ENCODE assay signal across 33 cellular contexts in the genomic region with DNA sequence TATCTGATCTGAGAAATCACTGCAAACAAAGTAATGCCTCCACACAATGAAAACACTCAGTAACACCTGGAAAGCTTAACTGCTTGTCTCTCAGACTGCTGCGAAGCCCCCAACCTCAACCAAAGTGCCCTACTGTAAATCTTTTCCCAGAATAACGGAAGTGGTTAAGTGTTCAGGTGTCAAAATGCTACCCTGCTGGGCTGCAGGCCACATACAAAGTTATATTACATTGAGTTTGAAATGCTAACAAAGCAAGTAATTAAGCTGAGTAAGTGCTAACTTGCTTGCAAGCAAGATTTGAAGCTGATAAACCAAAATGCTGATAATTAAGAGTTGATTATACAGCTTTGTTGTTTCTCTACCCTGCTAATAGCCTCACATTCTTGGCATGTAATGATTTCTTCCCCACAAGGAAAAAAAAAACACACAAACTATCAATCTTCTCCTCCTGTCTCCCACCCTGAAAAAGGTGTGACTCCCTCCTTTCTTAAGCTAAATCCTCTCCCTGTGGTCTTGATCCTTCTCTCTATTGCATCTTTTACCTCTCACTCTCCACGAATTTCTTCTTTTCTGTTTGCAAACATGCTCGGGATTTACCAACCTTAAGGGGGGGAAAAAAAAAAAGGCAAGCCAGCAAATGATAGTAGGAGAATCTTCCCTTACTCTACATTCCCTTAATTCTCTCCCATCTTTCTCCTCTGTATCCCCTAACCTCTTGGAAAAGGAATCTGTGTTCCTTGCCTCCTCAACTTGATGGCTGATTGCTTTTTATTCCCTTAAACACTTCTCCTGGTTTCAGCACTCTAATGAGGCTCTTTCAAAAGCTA.
DNase-seq lines count a peak whose midpoint lies in the region; ATAC-seq, FAIRE-seq and TF ChIP-seq lines count a peak whose summit lies in the region.
"Had no signal": no experiment of that assay in that cellular context is flagged by ENCODE, and none has a peak within 500 bp of the region (broad histone marks: within the 10 kb centered on the region; RNA-seq: fewer than 3 reads in every experiment).

No MANE protein-coding gene starts in this region.

- in situ Hi-C loops in GM12878 (cut with MboI), result no loop called here

- H4K20me1 ChIP-seq in GM12878 (ENCODE audit: control insufficient read depth, insufficient read depth), result no peaks in the 10 kb centered on the region

- no peak overlapping the region for H3K27ac ChIP-seq in GM12878 (ENCODE audit: control insufficient read depth, insufficient read depth)
- H3K27ac ChIP-seq: A549, GM23248, left ventricle myocardium inferior, ovary, right atrium auricular region, thoracic aorta, vagina had no signal

- no peak overlapping the region for H3K4me2 ChIP-seq in GM12878 (ENCODE audit: control insufficient read depth, insufficient read depth)
- H3K4me2 ChIP-seq: A549 had no signal

- no peak for TF ChIP-seq EP300 in GM12878 (IDR thresholded peaks at IDR 0.05; ENCODE audit: borderline replicate concordance in 1 of 2, control insufficient read depth in 1 of 2, low read depth in 2 of 2, low read length in 2 of 2)

- no peak for TF ChIP-seq CTCF in GM12878 (IDR thresholded peaks at IDR 0.05 in 2 of 3, conservative IDR thresholded peaks at IDR 0.05 in 1 of 3; ENCODE audit: control insufficient read depth in 2 of 3, extremely low read depth in 1 of 3, insufficient read depth in 1 of 3, low read depth in 3 of 3, low read length in 3 of 3)
- TF ChIP-seq CTCF in glutamatergic neuron (IDR thresholded peaks at IDR 0.05; ENCODE audit: partially characterized antibody, unreplicated experiment), result no peak
- no peak for TF ChIP-seq CTCF in GM10266 (IDR thresholded peaks at IDR 0.05; ENCODE audit: control insufficient read depth, insufficient read depth, low read depth, missing control alignments)

- H3K27me3 ChIP-seq in GM12878 (replicated peaks in 1 of 2; ENCODE audit: control insufficient read depth in 2 of 2, insufficient read depth in 2 of 2, low read length in 1 of 2), result no peaks in the 10 kb centered on the region
- H3K27me3 ChIP-seq: ovary, right atrium auricular region, vagina had no signal

- H3K4me3 ChIP-seq in GM12878, result no peak overlapping the region
- H3K4me3 ChIP-seq: A549, GM23248, left ventricle myocardium inferior, ovary, right atrium auricular region, thoracic aorta, vagina had no signal

- no peak for TF ChIP-seq POLR2A in GM12878 (IDR thresholded peaks at IDR 0.05; ENCODE audit: low read depth, low read length)

- no peak overlapping the region for H3K27ac Mint-ChIP-seq in glutamatergic neuron (ENCODE audit: unreplicated experiment)
- H3K27ac Mint-ChIP-seq: activated CD4-positive, alpha-beta memory T cell treated with anti-CD3 and anti-CD28 coated beads, Interleukin-2, amount 10 ng/mL, durations not matched to agents 7 days and 5 days; CD8-positive, alpha-beta T cell; immature natural killer cell; mesothelial cell of epicardium; natural killer cell had no signal

- TF ChIP-seq RAD21 in GM12878 (IDR thresholded peaks at IDR 0.05; ENCODE audit: insufficient read depth, low read depth, low read length), result no peak

- POLR2A ChIA-PET in GM12878 (lab: Charles Lee), result interaction anchor here (0.7 kb wide), 1 partner anchor 1413 kb away, joined by 3 read pairs; no protein-coding TSS in a partner anchor

- CTCF ChIA-PET in GM12878 (lab: Yijun Ruan, JAX), result interaction anchor here (0.9 to 11.4 kb wide), 12 partner anchors 34 to 289 kb away, joined by 3 to 156 read pairs (median 4); no protein-coding TSS in a partner anchor

- H3K4me1 ChIP-seq in GM12878 (ENCODE audit: control insufficient read depth, insufficient read depth, low read length), result no peaks in the 10 kb centered on the region
- H3K4me1 ChIP-seq: A549, right atrium auricular region, vagina had no signal

- no peaks in the 10 kb centered on the region for H3K9me3 ChIP-seq in GM12878 (replicated peaks; ENCODE audit: control insufficient read depth, insufficient read depth, low read length)
- H3K9me3 ChIP-seq: A549, left ventricle myocardium inferior, ovary, right atrium auricular region, thoracic aorta, vagina had no signal

- 33% methylated on average over 4 of the region's 4 CpGs for WGBS in GM12878 (ENCODE audit: insufficient coverage, insufficient replicate concordance, low lambda C conversion rate, missing lambda C conversion rate)

- peaks cover 1% of the 10 kb centered on the region for H3K27me3 Mint-ChIP-seq in glutamatergic neuron (ENCODE audit: unreplicated experiment)
- H3K27me3 Mint-ChIP-seq: activated CD4-positive, alpha-beta memory T cell treated with anti-CD3 and anti-CD28 coated beads, Interleukin-2, amount 10 ng/mL, durations not matched to agents 7 days and 5 days had no signal

- H3K36me3 Mint-ChIP-seq in glutamatergic neuron (ENCODE audit: unreplicated experiment), result no peaks in the 10 kb centered on the region
- H3K36me3 Mint-ChIP-seq: immature natural killer cell, mesothelial cell of epicardium, natural killer cell had no signal

- H3K36me3 ChIP-seq in GM12878 (ENCODE audit: control insufficient read depth in 2 of 2, insufficient read depth in 2 of 2, low read length in 1 of 2), result no peaks in the 10 kb centered on the region
- H3K36me3 ChIP-seq: left ventricle myocardium inferior, ovary, right atrium auricular region, thoracic aorta, vagina had no signal

- no peaks in the 10 kb centered on the region for H3K9me3 Mint-ChIP-seq in glutamatergic neuron (ENCODE audit: unreplicated experiment)
- H3K9me3 Mint-ChIP-seq: activated CD4-positive, alpha-beta memory T cell treated with anti-CD3 and anti-CD28 coated beads, Interleukin-2, amount 10 ng/mL, durations not matched to agents 7 days and 5 days; CD8-positive, alpha-beta T cell; mesothelial cell of epicardium; natural killer cell had no signal

- H2AFZ ChIP-seq in GM12878 (ENCODE audit: control insufficient read depth, low read depth, low read length), result no peak overlapping the region
- H2AFZ ChIP-seq: GM23248 had no signal

- H3K9ac ChIP-seq in GM12878 (ENCODE audit: control insufficient read depth, insufficient read depth, low read length), result no peak overlapping the region
- H3K9ac ChIP-seq: GM23248 had no signal

- intact Hi-C loops in GM12878 (cut with micrococcal nuclease; ENCODE audit: unreplicated experiment), result no loop called here

- no peak for FAIRE-seq in GM12878 (lab: Jason Lieb, UNC)

- RAD21 ChIA-PET in GM12878 (lab: Charles Lee; ENCODE audit: unreplicated experiment), result interaction anchor here (0.9 to 1.6 kb wide), 5 partner anchors 34 to 282 kb away, joined by 3 to 6 read pairs (median 3); no protein-coding TSS in a partner anchor

- H3K4me1 Mint-ChIP-seq in glutamatergic neuron (ENCODE audit: low read depth, unreplicated experiment), result peaks cover 5% of the 10 kb centered on the region
- H3K4me1 Mint-ChIP-seq: mesothelial cell of epicardium had no signal

- DNase-seq in NCI-H82 (lab: John Stamatoyannopoulos, UW) (peak; percentile 14), NCI-H82 treated with DMSO at 0.1 percent for 48 hours (lab: John Stamatoyannopoulos, UW; ENCODE audit: unreplicated experiment) (no peak), ELF-1 (ENCODE audit: low read depth, low spot score) (peak; percentile 47), NCI-H128 (lab: John Stamatoyannopoulos, UW; ENCODE audit: unreplicated experiment) (peak; percentile 7), GM12878 (ENCODE audit: low read depth, low spot score) (no peak), glutamatergic neuron (no peak), NAMALWA (ENCODE audit: low spot score) (no peak), GM10266 (ENCODE audit: extremely low spot score) (no peak)
- DNase-seq: activated CD4-positive, alpha-beta memory T cell treated with anti-CD3 and anti-CD28 coated beads, Interleukin-2, amount 10 ng/mL, durations not matched to agents 7 days and 5 days; activated gamma-delta T cell treated with Interleukin-2 at 50 U/mL for 16 hours; activated T-cell treated with anti-CD3 and anti-CD28 coated beads, Interleukin-2, amount 50 U/mL, for 1 hour; CD8-positive, alpha-beta T cell; DMS153; effector CD4-positive, alpha-beta T cell; foreskin fibroblast; GDM1; GM23248; immature natural killer cell; left ventricle myocardium inferior; natural killer cell; NCI-H1048; NCI-H2081 treated with DMSO at 0.1 percent for 48 hours; ovary; Right ventricle myocardium superior; stimulated activated CD4-positive, alpha-beta T cell treated with anti-CD3 and anti-CD28 coated beads, Interleukin-12 subunit alpha, Interleukin-12 subunit beta, amount 100 ng/mL, for 4 hours; stimulated activated CD4-positive, alpha-beta T cell treated with anti-CD3 and anti-CD28 coated beads, Interleukin-4, amount 100 ng/mL, for 24 hours; stimulated activated naive CD4-positive, alpha-beta T cell; T1000 had no signal

- no peaks in the 10 kb centered on the region for H3K79me2 ChIP-seq in GM12878 (ENCODE audit: control insufficient read depth, insufficient read depth, low read length)

- SMC1A ChIA-PET in GM12878 (lab: Charles Lee; ENCODE audit: uncharacterized antibody, unreplicated experiment), result interaction anchor here (0.7 to 3.2 kb wide), 11 partner anchors 8 to 197 kb away, joined by 3 to 19 read pairs (median 3); no protein-coding TSS in a partner anchor

- ATAC-seq in GM12878, result peak; percentile 46; the same call in 2 of the 3 replicates
- ATAC-seq: A549; CD8-positive, alpha-beta T cell; natural killer cell had no signal

- no peak overlapping the region for H3K4me3 Mint-ChIP-seq in glutamatergic neuron (ENCODE audit: unreplicated experiment)
- H3K4me3 Mint-ChIP-seq: activated CD4-positive, alpha-beta memory T cell treated with anti-CD3 and anti-CD28 coated beads, Interleukin-2, amount 10 ng/mL, durations not matched to agents 7 days and 5 days; CD8-positive, alpha-beta T cell; immature natural killer cell; mesothelial cell of epicardium; natural killer cell had no signal

- BruUV-seq in GM12878 (replicated peaks; lab: Mats Ljungman, UMichigan), result no TSS peak

TF ChIP-seq in GM12878, 131 proteins besides CTCF, POLR2A, EP300 and RAD21:
- TF ChIP-seq CHD4 (IDR thresholded peaks at IDR 0.05) (no peak), MTA2 (IDR thresholded peaks at IDR 0.05; ENCODE audit: low read depth) (peak; percentile 31; the same call in 1 of the 2 replicates)

Comparison
In these comparisons a context has a peak if more than half of its experiments do, and no peak if none do; other contexts are left out.
1. DNase-seq: peak in NCI-H82 (single experiment), ELF-1 (single experiment) and NCI-H128 (single experiment); none in NCI-H82 treated with DMSO at 0.1 percent for 48 hours (single experiment), GM12878 (single experiment), glutamatergic neuron (single experiment), NAMALWA (single experiment) and GM10266 (single experiment).